Comparison of ENCODE assay signal across 1 cellular context in the genomic region with DNA sequence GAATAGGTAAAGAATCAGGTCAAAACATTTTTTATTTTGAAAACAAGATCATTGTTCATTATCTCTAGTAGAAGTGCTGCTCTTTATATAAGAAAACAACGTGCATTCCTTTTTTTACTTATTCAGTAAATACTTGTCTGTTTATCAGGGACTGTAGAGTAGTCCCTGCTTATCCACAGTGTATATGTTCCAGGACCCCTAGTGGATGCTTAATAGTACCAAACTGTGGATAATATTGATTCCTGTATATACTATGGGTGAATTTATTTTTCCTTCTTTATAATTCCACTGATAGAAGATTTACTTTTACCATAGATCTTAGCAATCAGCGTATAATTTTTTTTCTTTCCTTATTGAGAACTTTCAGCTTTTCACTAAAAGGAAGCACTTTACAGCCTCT.
TF ChIP-seq lines count a peak whose summit lies in the region.

No MANE protein-coding gene starts in this region.

TF ChIP-seq in A549, 52 proteins besides CTCF, POLR2A, EP300 and RAD21:
- TF ChIP-seq BHLHE40 (IDR thresholded peaks at IDR 0.05; ENCODE audit: low read depth, low read length) (no peak), MAX (IDR thresholded peaks at IDR 0.05) (no peak), RARB (CRISPR knock-in tag; IDR thresholded peaks at IDR 0.05) (no peak), ZNF302 (CRISPR knock-in tag; IDR thresholded peaks at IDR 0.05) (no peak), SREBF2 (IDR thresholded peaks at IDR 0.05) (no peak), HOXB13 (CRISPR knock-in tag; IDR thresholded peaks at IDR 0.05; ENCODE audit: low read depth) (no peak), RNF2 (IDR thresholded peaks at IDR 0.05; ENCODE audit: borderline replicate concordance, low read depth) (no peak), CBX8 (IDR thresholded peaks at IDR 0.05) (no peak), TFCP2L1 (CRISPR knock-in tag; IDR thresholded peaks at IDR 0.05) (no peak), FOSL2 (IDR thresholded peaks at IDR 0.05) (no peak), FOSL2 (CRISPR knock-in tag; IDR thresholded peaks at IDR 0.05) (no peak), HOXB5 (CRISPR knock-in tag; IDR thresholded peaks at IDR 0.05) (no peak), SMC3 (IDR thresholded peaks at IDR 0.05) (no peak), NFE2L2 (conservative IDR thresholded peaks at IDR 0.05; ENCODE audit: low read length) (no peak), FOSB (CRISPR knock-in tag; IDR thresholded peaks at IDR 0.05) (no peak), HOXA7 (CRISPR knock-in tag; IDR thresholded peaks at IDR 0.05) (no peak), HES2 (IDR thresholded peaks at IDR 0.05) (no peak), JUN (IDR thresholded peaks at IDR 0.05) (no peak), NR3C1 (IDR thresholded peaks at IDR 0.05) (no peak)
- TF ChIP-seq, protein P1, sequence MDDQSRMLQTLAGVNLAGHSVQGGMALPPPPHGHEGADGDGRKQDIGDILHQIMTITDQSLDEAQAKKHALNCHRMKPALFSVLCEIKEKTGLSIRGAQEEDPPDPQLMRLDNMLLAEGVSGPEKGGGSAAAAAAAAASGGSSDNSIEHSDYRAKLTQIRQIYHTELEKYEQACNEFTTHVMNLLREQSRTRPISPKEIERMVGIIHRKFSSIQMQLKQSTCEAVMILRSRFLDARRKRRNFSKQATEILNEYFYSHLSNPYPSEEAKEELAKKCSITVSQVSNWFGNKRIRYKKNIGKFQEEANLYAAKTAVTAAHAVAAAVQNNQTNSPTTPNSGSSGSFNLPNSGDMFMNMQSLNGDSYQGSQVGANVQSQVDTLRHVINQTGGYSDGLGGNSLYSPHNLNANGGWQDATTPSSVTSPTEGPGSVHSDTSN (IDR thresholded peaks at IDR 0.05) = no peak
